In genomic region chr11:14418801-14419417, GRCh38 we compare ENCODE assay signal across 10 cellular contexts. TPM values are rescaled to one million over a fixed set of nuclear protein-coding genes. Genes with fewer than 3 reads are reported as not detected.
A peak's percentile ranks its signal among the peaks of the same experiment; 100 is the strongest.
DNase-seq lines count a peak whose midpoint lies in the region; ATAC-seq, FAIRE-seq and TF ChIP-seq lines count a peak whose summit lies in the region.
"Had no signal": no experiment of that assay in that cellular context is flagged by ENCODE, and none has a peak within 500 bp of the region (broad histone marks: within the 10 kb centered on the region; RNA-seq: fewer than 3 reads in every experiment).

No MANE protein-coding gene starts in this region.

- TF ChIP-seq POLR2A in endothelial cell of umbilical vein (IDR thresholded peaks at IDR 0.05; ENCODE audit: low read depth, low read length), result no peak
- no peak for TF ChIP-seq POLR2A in transverse colon (IDR thresholded peaks at IDR 0.05)

- H3K4me2 ChIP-seq in endothelial cell of umbilical vein (ENCODE audit: insufficient read depth, low read length), result no peak overlapping the region

- H3K9me3 ChIP-seq in endothelial cell of umbilical vein (replicated peaks; ENCODE audit: control insufficient read depth, insufficient read depth, low read length) (no peaks in the 10 kb centered on the region), transverse colon (no peaks in the 10 kb centered on the region)

- WGBS in transverse colon (ENCODE audit: low coverage in 1 of 2), 2 donors, result 63 to 69% methylated on average over 6 of the region's 6 CpGs

- no peaks in the 10 kb centered on the region for H4K20me1 ChIP-seq in endothelial cell of umbilical vein (replicated peaks; ENCODE audit: control insufficient read depth, extremely low read depth, insufficient read depth, low read length)

- DNase-seq in activated CD4-positive, alpha-beta T cell treated with anti-CD3 and anti-CD28 coated beads, Interleukin-2, amount 10 ng/mL, durations not matched to agents 24 days and 14 days, result no peak
- no peak for DNase-seq in activated CD4-positive, alpha-beta T cell treated with anti-CD3 and anti-CD28 coated beads, Interleukin-2, amount 50 U/mL, for 1 hour
- peak; percentile 19 for DNase-seq in NCI-H460 (ENCODE audit: extremely low read depth, low read depth)
- DNase-seq in endothelial cell of umbilical vein (ENCODE audit: low read depth, low spot score), result peak; percentile 36
- DNase-seq in transverse colon, result no peak
- no peak for DNase-seq in activated CD4-positive, alpha-beta memory T cell treated with anti-CD3 and anti-CD28 coated beads for 36 hours
- no peak for DNase-seq in sciatic nerve (ENCODE audit: low spot score)
- DNase-seq: retina had no signal

- H3K4me1 ChIP-seq in endothelial cell of umbilical vein (ENCODE audit: control insufficient read depth, extremely low read depth, insufficient read depth, low read length) (peaks cover 31% of the 10 kb centered on the region), transverse colon (peaks cover 4 to 15% (median 9%) of the 10 kb centered on the region in 4 donors)

- CTCF ChIA-PET in endothelial cell of umbilical vein (lab: Charles Lee), result interaction anchor here (0.5 to 9.5 kb wide), 37 partner anchors 9 to 255 kb away, joined by 3 to 261 read pairs (median 5); partner anchors contain the start of gene RRAS2
- CTCF ChIA-PET in activated CD4-positive, alpha-beta memory T cell treated with anti-CD3 and anti-CD28 coated beads for 36 hours (lab: Charles Lee), result interaction anchor here (0.7 to 4.6 kb wide), 11 partner anchors 11 to 168 kb away, joined by 3 to 26 read pairs (median 4); no protein-coding TSS in a partner anchor

- no peaks in the 10 kb centered on the region for H3K9me1 ChIP-seq in endothelial cell of umbilical vein (replicated peaks; ENCODE audit: control insufficient read depth, extremely low read depth, insufficient read depth, low read length)

- H3K27me3 Mint-ChIP-seq in activated CD4-positive, alpha-beta T cell treated with anti-CD3 and anti-CD28 coated beads, Interleukin-2, amount 10 ng/mL, durations not matched to agents 24 days and 14 days, result no peaks in the 10 kb centered on the region
- no peaks in the 10 kb centered on the region for H3K27me3 Mint-ChIP-seq in activated CD4-positive, alpha-beta memory T cell treated with anti-CD3 and anti-CD28 coated beads for 36 hours

- no TSS peak for BruUV-seq in endothelial cell of umbilical vein (replicated peaks; lab: Mats Ljungman, UMichigan)

- H3K27me3 ChIP-seq in endothelial cell of umbilical vein (ENCODE audit: control insufficient read depth in 2 of 2, insufficient read depth in 2 of 2, low read length in 2 of 2) (no peaks in the 10 kb centered on the region), transverse colon (no peaks in the 10 kb centered on the region)

- no peaks in the 10 kb centered on the region for H3K9me3 Mint-ChIP-seq in activated CD4-positive, alpha-beta T cell treated with anti-CD3 and anti-CD28 coated beads, Interleukin-2, amount 10 ng/mL, durations not matched to agents 24 days and 14 days
- no peaks in the 10 kb centered on the region for H3K9me3 Mint-ChIP-seq in activated CD4-positive, alpha-beta memory T cell treated with anti-CD3 and anti-CD28 coated beads for 36 hours

- FAIRE-seq in endothelial cell of umbilical vein (lab: Jason Lieb, UNC), result peak; percentile 80

- intact Hi-C loops in activated CD4-positive, alpha-beta T cell treated with anti-CD3 and anti-CD28 coated beads, Interleukin-2, amount 10 ng/mL, durations not matched to agents 24 days and 14 days (cut with micrococcal nuclease), result loop anchor here (1.0 to 5.0 kb wide), 2 partner anchors 33 to 119 kb away; no protein-coding TSS in a partner anchor
- intact Hi-C loops in endothelial cell of umbilical vein (cut with micrococcal nuclease) (no loop called here), transverse colon (cut with DNase I; ENCODE audit: low total_unique reads) (no loop called here), sciatic nerve (cut with DNase I) (no loop called here)
- intact Hi-C loops in activated CD4-positive, alpha-beta memory T cell treated with anti-CD3 and anti-CD28 coated beads for 36 hours (cut with micrococcal nuclease), result loop anchor here (1.0 to 5.0 kb wide), 3 partner anchors 62 to 119 kb away; partner anchors contain the start of gene RRAS2

- no peaks in the 10 kb centered on the region for H3K79me2 ChIP-seq in endothelial cell of umbilical vein (ENCODE audit: control insufficient read depth, insufficient read depth, low read length)

- H3K4me3 Mint-ChIP-seq in activated CD4-positive, alpha-beta T cell treated with anti-CD3 and anti-CD28 coated beads, Interleukin-2, amount 10 ng/mL, durations not matched to agents 24 days and 14 days, result no peak overlapping the region
- H3K4me3 Mint-ChIP-seq in activated CD4-positive, alpha-beta memory T cell treated with anti-CD3 and anti-CD28 coated beads for 36 hours, result no peak overlapping the region

- no peaks in the 10 kb centered on the region for H3K36me3 ChIP-seq in endothelial cell of umbilical vein (ENCODE audit: control insufficient read depth in 2 of 2, extremely low read depth in 1 of 2, insufficient read depth in 2 of 2, low read length in 2 of 2)
- H3K36me3 ChIP-seq in transverse colon, result no peaks in the 10 kb centered on the region

- H3K9ac ChIP-seq in endothelial cell of umbilical vein (replicated peaks; ENCODE audit: extremely low read depth, insufficient read depth, low read length), result no peak overlapping the region

- TF ChIP-seq CTCF in endothelial cell of umbilical vein (IDR thresholded peaks at IDR 0.05; ENCODE audit: extremely low read depth in 1 of 2, insufficient read depth in 1 of 2, low read depth in 1 of 2, low read length in 2 of 2), result peak; percentile 45
- TF ChIP-seq CTCF in transverse colon (IDR thresholded peaks at IDR 0.05), result peak; percentile 15 to 49 (median 44)

- peaks cover 40% of the 10 kb centered on the region for H3K4me1 Mint-ChIP-seq in activated CD4-positive, alpha-beta T cell treated with anti-CD3 and anti-CD28 coated beads, Interleukin-2, amount 10 ng/mL, durations not matched to agents 24 days and 14 days
- peaks cover 24% of the 10 kb centered on the region for H3K4me1 Mint-ChIP-seq in activated CD4-positive, alpha-beta memory T cell treated with anti-CD3 and anti-CD28 coated beads for 36 hours (ENCODE audit: low read depth)

- H3K27ac ChIP-seq in endothelial cell of umbilical vein (ENCODE audit: insufficient read depth, low read depth, low read length) (no peak overlapping the region), transverse colon (peak overlapping the region in 1 of 4 donors; percentile 46)
- H3K27ac ChIP-seq: epithelial cell of prostate had no signal

- in situ Hi-C loops in transverse colon (cut with MboI; ENCODE audit: low pct_ligation_motif_present in 1 of 4, low pct_unique_long_range_greater_than_20kb in 1 of 4, low sequenced_read_pairs in 3 of 4), result loop anchor here in 1 of 4 donors (25.0 kb wide), 1 partner anchor 132 kb away; no protein-coding TSS in a partner anchor

- TF ChIP-seq EP300 in transverse colon (IDR thresholded peaks at IDR 0.05; ENCODE audit: low read depth), result no peak

- H2AFZ ChIP-seq in endothelial cell of umbilical vein (ENCODE audit: low read depth, low read length), result no peak overlapping the region

- no peak for ATAC-seq in sciatic nerve
- ATAC-seq in GM18519 (IDR thresholded peaks at IDR 0.05; ENCODE audit: low FRiP score, unreplicated experiment), result no peak

- dilution Hi-C loops in endothelial cell of umbilical vein (cut with MboI; ENCODE audit: extremely low pct_ligation_motif_present, low sequenced_read_pairs), result no loop called here

- H3K36me3 Mint-ChIP-seq in activated CD4-positive, alpha-beta T cell treated with anti-CD3 and anti-CD28 coated beads, Interleukin-2, amount 10 ng/mL, durations not matched to agents 24 days and 14 days (ENCODE audit: low read depth), result no peaks in the 10 kb centered on the region
- H3K36me3 Mint-ChIP-seq in activated CD4-positive, alpha-beta memory T cell treated with anti-CD3 and anti-CD28 coated beads for 36 hours, result no peaks in the 10 kb centered on the region

- peak overlapping the region; percentile 53 for H3K27ac Mint-ChIP-seq in activated CD4-positive, alpha-beta T cell treated with anti-CD3 and anti-CD28 coated beads, Interleukin-2, amount 10 ng/mL, durations not matched to agents 24 days and 14 days
- H3K27ac Mint-ChIP-seq in activated CD4-positive, alpha-beta memory T cell treated with anti-CD3 and anti-CD28 coated beads for 36 hours, result no peak overlapping the region

- POLR2A ChIA-PET in endothelial cell of umbilical vein (lab: Charles Lee), result interaction anchor here (1.3 kb wide), 1 partner anchor 33 kb away, joined by 3 read pairs; no protein-coding TSS in a partner anchor
- POLR2A ChIA-PET in activated CD4-positive, alpha-beta memory T cell treated with anti-CD3 and anti-CD28 coated beads for 36 hours (lab: Charles Lee), result interaction anchor here (0.6 to 1.6 kb wide), 2 partner anchors 62 to 1198 kb away, joined by 3 to 4 read pairs; no protein-coding TSS in a partner anchor

- H3K4me3 ChIP-seq in endothelial cell of umbilical vein (replicated peaks in 1 of 3; ENCODE audit: insufficient read depth in 1 of 3, low read depth in 1 of 3, low read length in 3 of 3) (no peak overlapping the region), transverse colon (no peak overlapping the region)

TF ChIP-seq in endothelial cell of umbilical vein, 7 proteins besides CTCF, POLR2A, EP300 and RAD21 (continues in another document):
- TF ChIP-seq MAX (IDR thresholded peaks at IDR 0.05; ENCODE audit: insufficient read depth, insufficient read length) (no peak), POLR2AphosphoS5 (IDR thresholded peaks at IDR 0.05; ENCODE audit: insufficient read depth, low read depth, low read length) (no peak)

RNA-seq across cellular contexts. Expression of gene RRAS2, which starts 59.9 kb away (rescaled TPM):
- 78.9 and 80.6 TPM in 2 replicates for total RNA-seq in activated CD4-positive, alpha-beta T cell treated with anti-CD3 and anti-CD28 coated beads, Interleukin-2, amount 10 ng/mL, durations not matched to agents 24 days and 14 days
- 42.1 and 54.3 TPM in 2 replicates for total RNA-seq in NCI-H460 (2014; rRNA removed; shearing (Covaris generic))
- 26.9 and 28.9 TPM in 2 replicates for polyA plus RNA-seq in NCI-H460 (2014; cell fraction: nucleus; rRNA removed)
- total RNA-seq in endothelial cell of umbilical vein (80.5 and 84.4 TPM in 2 replicates), transverse colon (10 to 100 TPM; 12.3 to 86.0 (median 41.7) TPM), sciatic nerve (23.4 TPM)
- polyA plus RNA-seq in endothelial cell of umbilical vein, result 26.6 and 30.1 TPM in 2 replicates
- 36.3 and 39.5 TPM in 2 replicates for polyA plus RNA-seq in endothelial cell of umbilical vein (2011; cell fraction: cytosol; rRNA removed)
- 17.3 and 23.7 TPM in 2 replicates for polyA plus RNA-seq in endothelial cell of umbilical vein (2011; cell fraction: nucleus; rRNA removed)
- 83.6 and 104 TPM in 2 replicates for polyA plus RNA-seq in endothelial cell of umbilical vein (2012)
- 20.3 and 22.2 TPM in 2 replicates for polyA minus RNA-seq in endothelial cell of umbilical vein
- polyA minus RNA-seq in endothelial cell of umbilical vein (2011; cell fraction: cytosol; rRNA and poly(A)+ RNA removed), result 23.4 TPM
- polyA minus RNA-seq in endothelial cell of umbilical vein (2011; cell fraction: nucleus; rRNA and poly(A)+ RNA removed), result 25.1 and 26.7 TPM in 2 replicates
- total RNA-seq in activated CD4-positive, alpha-beta memory T cell treated with anti-CD3 and anti-CD28 coated beads for 36 hours, result 10 to 100 TPM; 37.7 to 39.5 TPM

Comparison
In these comparisons a context has a peak if more than half of its experiments do, and no peak if none do; other contexts are left out.
1. DNase-seq: peak in NCI-H460 (single experiment) and endothelial cell of umbilical vein (single experiment); none in activated CD4-positive, alpha-beta T cell treated with anti-CD3 and anti-CD28 coated beads, Interleukin-2, amount 10 ng/mL, durations not matched to agents 24 days and 14 days (single experiment), activated CD4-positive, alpha-beta T cell treated with anti-CD3 and anti-CD28 coated beads, Interleukin-2, amount 50 U/mL, for 1 hour (single experiment), transverse colon (single experiment), activated CD4-positive, alpha-beta memory T cell treated with anti-CD3 and anti-CD28 coated beads for 36 hours (single experiment) and sciatic nerve (single experiment).
2. intact Hi-C loops: an anchor here in activated CD4-positive, alpha-beta T cell treated with anti-CD3 and anti-CD28 coated beads, Interleukin-2, amount 10 ng/mL, durations not matched to agents 24 days and 14 days (1.0 to 5.0 kb wide) and activated CD4-positive, alpha-beta memory T cell treated with anti-CD3 and anti-CD28 coated beads for 36 hours (1.0 to 5.0 kb wide); none called in endothelial cell of umbilical vein, transverse colon and sciatic nerve.